Comparison of ENCODE assay signal across 1 cellular context in the genomic region with DNA sequence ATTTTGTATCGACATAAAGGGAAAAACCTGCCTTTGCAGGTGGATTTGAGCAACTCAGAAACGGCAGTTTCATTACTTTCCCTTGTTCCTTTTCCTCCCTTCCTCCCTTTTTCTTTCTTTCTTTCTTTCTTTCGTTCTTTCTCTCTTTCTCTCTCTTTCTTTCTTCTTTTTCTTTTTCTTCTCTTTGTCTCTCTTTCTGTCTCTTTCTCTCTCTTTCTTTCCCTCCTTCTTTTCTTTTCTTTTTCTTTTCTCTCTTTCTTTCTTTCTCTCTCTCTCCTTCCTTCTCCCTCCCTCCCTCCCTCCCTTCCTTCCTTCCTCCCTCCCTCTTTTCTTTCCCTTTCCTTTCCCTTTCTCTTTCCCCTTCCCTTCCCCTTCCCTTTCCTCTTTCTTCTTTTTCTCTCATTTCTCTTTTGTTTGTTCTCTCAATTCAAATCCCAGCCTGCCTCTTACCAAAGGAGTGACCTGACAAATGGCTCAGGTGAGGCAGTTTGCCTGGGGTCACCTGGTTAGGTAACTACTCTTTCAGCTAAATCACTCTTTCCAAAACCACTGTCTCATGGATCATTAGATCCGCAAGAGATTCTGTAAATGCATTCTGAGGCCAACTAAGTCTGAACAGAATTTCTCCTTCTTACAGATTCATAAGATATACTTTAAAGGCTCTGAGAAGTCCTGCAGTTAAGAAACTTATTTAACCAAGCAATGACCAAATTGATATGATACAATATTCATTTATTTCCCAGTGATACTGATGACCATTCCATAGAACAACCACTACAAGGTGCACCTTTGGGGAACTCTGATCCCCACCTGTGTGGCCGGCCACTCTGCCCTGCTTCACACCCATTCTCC.
A peak's percentile ranks its signal among the peaks of the same experiment; 100 is the strongest.
TF ChIP-seq lines count a peak whose summit lies in the region.

No MANE protein-coding gene starts in this region.

TF ChIP-seq in K562, 482 proteins besides CTCF, POLR2A, EP300 and RAD21 (continued from another document):
- peak; percentile 91 for TF ChIP-seq ZNF239 (CRISPR knock-in tag; IDR thresholded peaks at IDR 0.05)
